In the genomic region with DNA sequence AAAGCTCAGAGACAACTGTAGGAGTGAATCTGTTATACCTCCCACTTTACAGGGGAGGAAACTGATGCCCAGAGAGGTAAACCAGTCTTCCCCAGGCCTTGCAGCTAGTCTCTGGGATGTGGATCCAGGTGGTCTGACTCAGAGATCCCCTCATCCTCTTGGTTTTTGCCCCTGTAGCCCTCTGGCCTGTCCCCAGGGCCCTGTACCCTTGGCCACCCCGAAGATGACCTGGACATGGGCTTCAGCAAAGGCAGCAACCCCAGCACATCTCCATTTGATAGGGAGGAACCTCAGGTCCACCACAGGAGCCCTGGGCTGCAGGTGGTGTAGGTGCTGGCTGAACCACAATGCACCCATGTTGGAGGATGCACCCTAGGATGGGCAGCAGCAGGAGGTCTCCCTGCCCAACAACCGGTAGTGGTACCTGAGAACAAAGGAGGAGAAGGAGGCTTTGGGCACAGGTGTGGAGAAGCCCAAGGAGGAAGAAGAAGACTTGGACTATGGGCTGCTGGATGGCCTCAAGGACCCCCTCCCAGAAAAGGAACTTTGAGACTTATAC, we compare ENCODE assay signal across 16 cellular contexts. TPM values are rescaled to one million over a fixed set of nuclear protein-coding genes. Genes with fewer than 3 reads are reported as not detected.
"Had no signal": no experiment of that assay in that cellular context is flagged by ENCODE, and none has a peak within 500 bp of the region (broad histone marks: within the 10 kb centered on the region; RNA-seq: fewer than 3 reads in every experiment).

No MANE protein-coding gene starts in this region.

RNA-seq across cellular contexts. Expression of gene KCNJ18, which starts 26.3 kb away (rescaled TPM):
- total RNA-seq: activated CD4-positive, alpha-beta memory T cell treated with anti-CD3 and anti-CD28 coated beads, Interleukin-2, amount 10 ng/mL, durations not matched to agents 7 days and 5 days; activated CD4-positive, alpha-beta T cell treated with anti-CD3 and anti-CD28 coated beads, Interleukin-2, amount 10 ng/mL, durations not matched to agents 7 days and 5 days; activated naive CD4-positive, alpha-beta T cell treated with anti-CD3 and anti-CD28 coated beads, Interleukin-2, amount 50 U/mL, for 72 hours; activated naive CD8-positive, alpha-beta T cell treated with anti-CD3 and anti-CD28 coated beads, Interleukin-2, amount 10 ng/mL, durations not matched to agents 7 days and 5 days; activated T-cell treated with anti-CD3 and anti-CD28 coated beads, Interleukin-2, amount 50 U/mL, for 72 hours; ascending aorta; breast epithelium; cardiac muscle cell; cerebellum; fibroblast of lung; fibroblast of villous mesenchyme; gastroesophageal sphincter; glomerular endothelial cell; T-cell; T-helper 2 cell treated with Interferon-gamma antibody and Interleukin-4, amounts not matched to agents 100 ng/mL and 5 ng/mL, for 36 hours; WTC11 had no signal
- polyA plus RNA-seq: cardiac muscle cell, fibroblast of lung had no signal
